9 cellular contexts compared by ENCODE assay signal in genomic region chr1:50620680-50621329, GRCh38.
DNase-seq lines count a peak whose midpoint lies in the region; ATAC-seq and TF ChIP-seq lines count a peak whose summit lies in the region.
"Had no signal": no experiment of that assay in that cellular context is flagged by ENCODE, and none has a peak within 500 bp of the region (broad histone marks: within the 10 kb centered on the region; RNA-seq: fewer than 3 reads in every experiment).

No MANE protein-coding gene starts in this region.

- no peak overlapping the region for H3K27ac Mint-ChIP-seq in natural killer cell

- H3K4me3 Mint-ChIP-seq in natural killer cell, result no peak overlapping the region

- H3K27me3 ChIP-seq in BE2C, result no peaks in the 10 kb centered on the region

- H3K4me1 ChIP-seq in BE2C, result no peaks in the 10 kb centered on the region

- no peak for ATAC-seq in HG03280 (IDR thresholded peaks at IDR 0.05; ENCODE audit: unreplicated experiment)
- ATAC-seq in natural killer cell, result no peak

- TF ChIP-seq CTCF in BE2C (IDR thresholded peaks at IDR 0.05; ENCODE audit: low read depth, low read length) (peak; percentile 42), VCaP (conservative IDR thresholded peaks at IDR 0.05) (peak; percentile 86), natural killer cell (IDR thresholded peaks at IDR 0.05) (no peak)

- H3K36me3 Mint-ChIP-seq in natural killer cell, result peaks cover 10% of the 10 kb centered on the region

- peak overlapping the region; percentile 49 for H3K27ac ChIP-seq in VCaP

- H3K4me1 Mint-ChIP-seq in natural killer cell, result peaks cover 1 to 4% of the 10 kb centered on the region in 2 donors

- no peaks in the 10 kb centered on the region for H3K27me3 Mint-ChIP-seq in natural killer cell (ENCODE audit: low read depth in 2 of 2)

- no peaks in the 10 kb centered on the region for H3K9me3 Mint-ChIP-seq in natural killer cell

- no peaks in the 10 kb centered on the region for H3K36me3 ChIP-seq in BE2C

- intact Hi-C loops in natural killer cell (cut with micrococcal nuclease), result no loop called here

- H3K9me3 ChIP-seq in BE2C, result no peaks in the 10 kb centered on the region

- H3K4me3 ChIP-seq in BE2C (ENCODE audit: low read depth, low read length), result no peak overlapping the region

- DNase-seq in BE2C (no peak), HUDEP-2 (lab: John Stamatoyannopoulos, UW; ENCODE audit: unreplicated experiment in 76 of 76) (peak in 74 of 76 experiments; percentile 7 to 87 (median 72)), kidney tubule cell (ENCODE audit: low spot score) (peak; percentile 91), foreskin melanocyte (no peak), natural killer cell (no peak)
- DNase-seq in stimulated activated CD4-positive, alpha-beta T cell treated with anti-CD3 and anti-CD28 coated beads, Interleukin-4, amount 100 ng/mL, for 1 hour, result no peak
- DNase-seq: left cardiac atrium had no signal

Comparison
In these comparisons a context has a peak if more than half of its experiments do, and no peak if none do; other contexts are left out.
1. DNase-seq: peak in HUDEP-2 (74 of 76) and kidney tubule cell (single experiment); none in BE2C (single experiment), foreskin melanocyte (single experiment), natural killer cell (single experiment) and stimulated activated CD4-positive, alpha-beta T cell treated with anti-CD3 and anti-CD28 coated beads, Interleukin-4, amount 100 ng/mL, for 1 hour (single experiment).